ENCODE assay signal across 20 cellular contexts in genomic region chr20:34927736-34928135, GRCh38. TPM values are rescaled to one million over a fixed set of nuclear protein-coding genes. Genes with fewer than 3 reads are reported as not detected.
DNase-seq lines count a peak whose midpoint lies in the region; ATAC-seq and TF ChIP-seq lines count a peak whose summit lies in the region.
"Had no signal": no experiment of that assay in that cellular context is flagged by ENCODE, and none has a peak within 500 bp of the region (broad histone marks: within the 10 kb centered on the region; RNA-seq: fewer than 3 reads in every experiment).

No MANE protein-coding gene starts in this region.

- TF ChIP-seq RAD21 in SK-N-SH (IDR thresholded peaks at IDR 0.05; ENCODE audit: low read length): no peak

- H3K79me2 ChIP-seq in SK-N-SH (ENCODE audit: insufficient read depth): no peaks in the 10 kb centered on the region

- H3K4me1 ChIP-seq in adipocyte (ENCODE audit: control insufficient read depth, insufficient read depth, low read length) (peaks cover 18% of the 10 kb centered on the region), foreskin keratinocyte (peaks cover 16% of the 10 kb centered on the region), SK-N-SH (ENCODE audit: control insufficient read depth in 1 of 2, insufficient read depth in 2 of 2, low read depth in 1 of 2, low read length in 1 of 2) (no peaks in the 10 kb centered on the region; a peak in 1 of 4 replicates)

- no peak for TF ChIP-seq CTCF in 22Rv1 (IDR thresholded peaks at IDR 0.05)
- no peak for TF ChIP-seq CTCF in HFFc6 (IDR thresholded peaks at IDR 0.05)
- no peak for TF ChIP-seq CTCF in foreskin keratinocyte (conservative IDR thresholded peaks at IDR 0.05)
- TF ChIP-seq CTCF in SK-N-SH (IDR thresholded peaks at IDR 0.05): no peak

- peaks cover 40% of the 10 kb centered on the region for H3K36me3 Mint-ChIP-seq in HFFc6 (ENCODE audit: low read depth)

- H3K4me3 ChIP-seq in adipocyte (ENCODE audit: low read length) (no peak overlapping the region), SK-N-SH (ENCODE audit: low read depth in 2 of 2, low read length in 1 of 2) (no peak overlapping the region)

- H3K27me3 ChIP-seq in adipocyte (replicated peaks; ENCODE audit: control insufficient read depth, insufficient read depth, low read length) (no peaks in the 10 kb centered on the region), foreskin keratinocyte (no peaks in the 10 kb centered on the region), SK-N-SH (ENCODE audit: insufficient read depth) (no peaks in the 10 kb centered on the region)

- H3K27ac Mint-ChIP-seq in HFFc6: peak overlapping the region; percentile 82
- H3K27ac Mint-ChIP-seq: activated T-helper 2 cell treated with anti-CD3 and anti-CD28 coated beads, Interferon-gamma antibody, Interleukin-2, Interleukin-4, amounts not matched to agents 10 μg/mL and 5 μg/mL and 100 μg/mL, durations not matched to agents 14 hours and 24 hours and 36 hours; stimulated activated naive B cell treated with anti-CD40 and anti-IgM and Interleukin-4, amounts not matched to agents 10 μg/mL and 1 μg/mL and 100 μg/mL, for 72 hours had no signal

- no peak overlapping the region for H2AFZ ChIP-seq in SK-N-SH (ENCODE audit: low read depth)

- H3K4me3 Mint-ChIP-seq in HFFc6: no peak overlapping the region
- H3K4me3 Mint-ChIP-seq: stimulated activated naive B cell treated with anti-CD40 and anti-IgM and Interleukin-4, amounts not matched to agents 10 μg/mL and 1 μg/mL and 100 μg/mL, for 72 hours had no signal

- WGBS in SK-N-SH (ENCODE audit: low lambda C conversion rate): 100% methylated on average over 1 of the region's 1 CpG

- peaks cover 95% of the 10 kb centered on the region for H3K36me3 ChIP-seq in adipocyte (ENCODE audit: control insufficient read depth, insufficient read depth, low read length, severe bottlenecking)
- peaks cover 19 to 48% of the 10 kb centered on the region in 2 experiments for H3K36me3 ChIP-seq in SK-N-SH (replicated peaks in 1 of 2; ENCODE audit: control insufficient read depth in 1 of 2, insufficient read depth in 2 of 2, low read length in 1 of 2)

- peaks cover 4% of the 10 kb centered on the region for H3F3A ChIP-seq in SK-N-SH (replicated peaks; ENCODE audit: insufficient read depth)

- TF ChIP-seq EP300 in SK-N-SH (IDR thresholded peaks at IDR 0.05; ENCODE audit: borderline replicate concordance in 1 of 2, low read depth in 1 of 2, low read length in 1 of 2): no peak

- peak; percentile 73 for ATAC-seq in foreskin keratinocyte
- ATAC-seq: left ventricle myocardium superior; right cardiac atrium; stimulated activated naive B cell treated with anti-CD40 and anti-IgM and Interleukin-4, amounts not matched to agents 10 μg/mL and 1 μg/mL and 100 μg/mL, for 72 hours had no signal

- peak; percentile 84 for DNase-seq in HFFc6
- peak; percentile 78 for DNase-seq in adipocyte (ENCODE audit: low read depth)
- peak; percentile 46 to 81 for DNase-seq in foreskin keratinocyte
- no peak for DNase-seq in SK-N-SH
- no peak for DNase-seq in NCI-H524 treated with DMSO at 0.1 percent for 48 hours (lab: John Stamatoyannopoulos, UW)
- no peak for DNase-seq in cerebellar nuclear complex (lab: John Stamatoyannopoulos, UW)
- DNase-seq in NCI-H510A (lab: John Stamatoyannopoulos, UW): no peak
- DNase-seq: anterior cingulate cortex; left ventricle myocardium superior; NCI-H187; NCI-H226; occipital lobe; right cardiac atrium; RPMI8226; stimulated activated CD4-positive, alpha-beta T cell treated with anti-CD3 and anti-CD28 coated beads, Interleukin-15, amount 100 ng/mL, for 24 hours; stimulated activated naive B cell treated with anti-CD40 and anti-IgM and Interleukin-4, amounts not matched to agents 10 μg/mL and 1 μg/mL and 100 μg/mL, for 72 hours; WERI-Rb-1 had no signal

- H3K9ac ChIP-seq in adipocyte (ENCODE audit: low read length) (no peak overlapping the region), SK-N-SH (no peak overlapping the region)

- peaks cover 28% of the 10 kb centered on the region for H3K4me1 Mint-ChIP-seq in HFFc6 (ENCODE audit: low read depth)
- H3K4me1 Mint-ChIP-seq: stimulated activated naive B cell treated with anti-CD40 and anti-IgM and Interleukin-4, amounts not matched to agents 10 μg/mL and 1 μg/mL and 100 μg/mL, for 72 hours had no signal

- no peaks in the 10 kb centered on the region for H3K9me3 Mint-ChIP-seq in HFFc6
- H3K9me3 Mint-ChIP-seq: activated T-helper 2 cell treated with anti-CD3 and anti-CD28 coated beads, Interferon-gamma antibody, Interleukin-2, Interleukin-4, amounts not matched to agents 10 μg/mL and 5 μg/mL and 100 μg/mL, durations not matched to agents 14 hours and 24 hours and 36 hours; stimulated activated naive B cell treated with anti-CD40 and anti-IgM and Interleukin-4, amounts not matched to agents 10 μg/mL and 1 μg/mL and 100 μg/mL, for 72 hours had no signal

- H3K9me2 ChIP-seq in SK-N-SH: no peaks in the 10 kb centered on the region

- H3K27ac ChIP-seq in 22Rv1 (peak overlapping the region; percentile 37; the same call in 1 of the 2 replicates), foreskin keratinocyte (peak overlapping the region; percentile 42), SK-N-SH (ENCODE audit: low read depth in 2 of 2, low read length in 1 of 2) (no peak overlapping the region)
- H3K27ac ChIP-seq: WERI-Rb-1 had no signal

- no peak overlapping the region for H3K4me2 ChIP-seq in SK-N-SH

- no peaks in the 10 kb centered on the region for H3K9me3 ChIP-seq in adipocyte (ENCODE audit: control insufficient read depth, low read length)
- no peaks in the 10 kb centered on the region for H3K9me3 ChIP-seq in SK-N-SH

- POLR2A ChIA-PET in SK-N-SH (lab: Yijun Ruan, JAX): interaction anchor here (0.8 kb wide), 1 partner anchor 12 kb away, joined by 3 read pairs; no protein-coding TSS in a partner anchor

- H4K20me1 ChIP-seq in SK-N-SH (ENCODE audit: insufficient read depth): no peaks in the 10 kb centered on the region

- CTCF ChIA-PET in SK-N-SH (lab: Yijun Ruan, JAX): no interaction called here

- no peaks in the 10 kb centered on the region; the same call in 1 of the 2 replicates for H3K27me3 Mint-ChIP-seq in HFFc6 (ENCODE audit: insufficient read depth)
- H3K27me3 Mint-ChIP-seq: stimulated activated naive B cell treated with anti-CD40 and anti-IgM and Interleukin-4, amounts not matched to agents 10 μg/mL and 1 μg/mL and 100 μg/mL, for 72 hours had no signal

TF ChIP-seq in SK-N-SH, 30 proteins besides CTCF, POLR2A, EP300 and RAD21:
- no peak for TF ChIP-seq FOXM1 (IDR thresholded peaks at IDR 0.05; ENCODE audit: low read depth)
- no peak for TF ChIP-seq CHD2 (IDR thresholded peaks at IDR 0.05; ENCODE audit: low read length, partially characterized antibody)
- TF ChIP-seq USF2 (IDR thresholded peaks at IDR 0.05; ENCODE audit: borderline replicate concordance, low read depth, low read length): no peak
- TF ChIP-seq NRF1 (IDR thresholded peaks at IDR 0.05; ENCODE audit: low read depth, low read length): no peak
- TF ChIP-seq SIN3A (IDR thresholded peaks at IDR 0.05; ENCODE audit: borderline replicate concordance, low read depth, low read length): no peak
- TF ChIP-seq TCF12 (IDR thresholded peaks at IDR 0.05): no peak
- TF ChIP-seq NFIC (IDR thresholded peaks at IDR 0.05; ENCODE audit: borderline replicate concordance): no peak
- TF ChIP-seq MXI1 (IDR thresholded peaks at IDR 0.05; ENCODE audit: low read depth, low read length): no peak
- TF ChIP-seq MAX (IDR thresholded peaks at IDR 0.05; ENCODE audit: low read depth): no peak
- no peak for TF ChIP-seq GATA2 (CRISPR knock-in tag; IDR thresholded peaks at IDR 0.05)
- TF ChIP-seq TAF1 (IDR thresholded peaks at IDR 0.05; ENCODE audit: borderline replicate concordance, low read depth, low read length): no peak

RNA-seq across cellular contexts. Expression of gene GSS, which starts 27.9 kb away (rescaled TPM):
- total RNA-seq in HFFc6 (2021; fragmentation: NEBNext Ultra II Directional; extraction: Animal tissue kit (Norgen Biotek cat#: 25700)): 10 to 100 TPM; 72.1 to 86.8 (median 76.6) TPM
- total RNA-seq in foreskin keratinocyte: 84.6 and 91.0 TPM in 2 replicates
- 86.8 and 87.9 TPM in 2 replicates for polyA plus RNA-seq in foreskin keratinocyte
- polyA plus RNA-seq in SK-N-SH (2012; rRNA removed): 95.6 and 117 TPM in 2 replicates
- 61.2 and 78.3 TPM in 2 replicates for polyA plus RNA-seq in SK-N-SH (2012; cell fraction: cytosol; rRNA removed)
- polyA plus RNA-seq in SK-N-SH (2012; cell fraction: nucleus; rRNA removed): 247 and 324 TPM in 2 replicates

RNA-seq across cellular contexts. Expression of gene MYH7B, which starts 27.9 kb away (rescaled TPM):
- total RNA-seq in HFFc6 (2021; fragmentation: NEBNext Ultra II Directional; extraction: Animal tissue kit (Norgen Biotek cat#: 25700)): under 1 TPM in 2 of 6 experiments, not detected in 4; 0.07 to 0.19 TPM
- total RNA-seq in foreskin keratinocyte: 0.10 and 0.11 TPM in 2 replicates
- polyA plus RNA-seq in foreskin keratinocyte: 0.07 and 0.08 TPM in 2 replicates
- 0.32 and 0.41 TPM in 2 replicates for polyA plus RNA-seq in SK-N-SH (2012; rRNA removed)
- 0.06 and 0.47 TPM in 2 replicates for polyA plus RNA-seq in SK-N-SH (2012; cell fraction: cytosol; rRNA removed)
- polyA plus RNA-seq in SK-N-SH (2012; cell fraction: nucleus; rRNA removed): 1.6 and 1.9 TPM in 2 replicates
- total RNA-seq: Daoy had no signal

RNA-seq across cellular contexts. Expression of gene ACSS2, which starts 51.3 kb away (rescaled TPM):
- 10 to 100 TPM; 13.2 to 18.0 (median 15.5) TPM for total RNA-seq in HFFc6 (2021; fragmentation: NEBNext Ultra II Directional; extraction: Animal tissue kit (Norgen Biotek cat#: 25700))
- 131 and 169 TPM in 2 replicates for total RNA-seq in foreskin keratinocyte
- polyA plus RNA-seq in foreskin keratinocyte (103 and 134 TPM in 2 replicates), SK-N-SH (2012; rRNA removed) (25.5 and 31.4 TPM in 2 replicates)
- polyA plus RNA-seq in SK-N-SH (2012; cell fraction: cytosol; rRNA removed): 14.4 and 20.7 TPM in 2 replicates
- polyA plus RNA-seq in SK-N-SH (2012; cell fraction: nucleus; rRNA removed): 66.5 and 75.8 TPM in 2 replicates

RNA-seq across cellular contexts. Expression of gene GGT7, which starts 55.1 kb away (rescaled TPM):
- 10 to 100 TPM; 13.3 to 17.3 (median 16.1) TPM for total RNA-seq in HFFc6 (2021; fragmentation: NEBNext Ultra II Directional; extraction: Animal tissue kit (Norgen Biotek cat#: 25700))
- total RNA-seq in foreskin keratinocyte: 4.3 and 5.7 TPM in 2 replicates
- polyA plus RNA-seq in foreskin keratinocyte (8.5 and 9.3 TPM in 2 replicates), SK-N-SH (2012; rRNA removed) (22.5 and 25.5 TPM in 2 replicates)
- polyA plus RNA-seq in SK-N-SH (2012; cell fraction: cytosol; rRNA removed): 6.0 and 10.1 TPM in 2 replicates
- 105 TPM in 2 replicates for polyA plus RNA-seq in SK-N-SH (2012; cell fraction: nucleus; rRNA removed)

Comparison
In these comparisons a context has a peak if more than half of its experiments do, and no peak if none do; other contexts are left out.
1. H3K27ac ChIP-seq: peak in 22Rv1 (single experiment) and foreskin keratinocyte (single experiment); none in SK-N-SH (0 of 2).
2. DNase-seq: peak in HFFc6 (single experiment), adipocyte (single experiment) and foreskin keratinocyte (2 of 2); none in SK-N-SH (single experiment), NCI-H524 treated with DMSO at 0.1 percent for 48 hours (single experiment), cerebellar nuclear complex (0 of 2) and NCI-H510A (single experiment).